ENCODE assay signal across 16 cellular contexts in the genomic region with DNA sequence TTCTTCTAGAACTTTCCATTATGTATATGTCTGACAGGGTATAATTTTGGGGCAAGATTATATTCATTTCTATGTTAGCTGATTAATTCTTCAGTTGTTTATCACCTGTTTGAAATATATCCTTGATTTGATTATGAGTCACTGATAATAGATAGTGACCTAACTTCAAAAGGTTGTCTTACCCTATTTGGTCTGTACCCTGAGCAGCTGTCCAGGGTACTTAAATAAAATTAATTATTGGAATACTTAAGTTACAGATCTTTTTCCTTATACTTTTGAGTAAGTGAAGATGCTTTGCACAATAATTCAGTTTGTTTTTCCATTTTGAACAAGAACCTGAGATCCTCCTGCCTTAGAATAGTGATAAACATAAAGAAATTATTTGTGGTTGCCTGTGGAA. TPM values are rescaled to one million over a fixed set of nuclear protein-coding genes. Genes with fewer than 3 reads are reported as not detected.
DNase-seq lines count a peak whose midpoint lies in the region; ATAC-seq, FAIRE-seq and TF ChIP-seq lines count a peak whose summit lies in the region.
"Had no signal": no experiment of that assay in that cellular context is flagged by ENCODE, and none has a peak within 500 bp of the region (broad histone marks: within the 10 kb centered on the region; RNA-seq: fewer than 3 reads in every experiment).

No MANE protein-coding gene starts in this region.

- no peak for TF ChIP-seq RAD21 in GM12878 (IDR thresholded peaks at IDR 0.05; ENCODE audit: insufficient read depth, low read depth, low read length)

- H3K4me3 ChIP-seq in GM23248 (no peak overlapping the region), HEK293 (ENCODE audit: low read depth, low read length) (no peak overlapping the region), GM12878 (no peak overlapping the region)
- H3K4me3 ChIP-seq: BLaER1 had no signal

- no peak for FAIRE-seq in GM12878 (lab: Jason Lieb, UNC)
- FAIRE-seq: GM18507 had no signal

- ATAC-seq in GM12878: no peak

- H3K9me2 ChIP-seq in GM23248 (ENCODE audit: insufficient read depth): no peaks in the 10 kb centered on the region

- H3K4me2 ChIP-seq in GM23248 (ENCODE audit: unreplicated experiment) (no peak overlapping the region), GM12878 (ENCODE audit: control insufficient read depth, insufficient read depth) (no peak overlapping the region)
- H3K4me2 ChIP-seq: BLaER1 had no signal

- H3K36me3 ChIP-seq in GM23248 (ENCODE audit: low read depth) (no peaks in the 10 kb centered on the region), HEK293 (ENCODE audit: control insufficient read depth in 2 of 2, insufficient read depth in 1 of 2, low read length in 2 of 2) (no peaks in the 10 kb centered on the region), GM12878 (ENCODE audit: control insufficient read depth in 2 of 2, insufficient read depth in 2 of 2, low read length in 1 of 2) (no peaks in the 10 kb centered on the region)
- H3K36me3 ChIP-seq: BLaER1 had no signal

- H4K20me1 ChIP-seq in GM23248 (ENCODE audit: insufficient read depth) (no peaks in the 10 kb centered on the region), GM12878 (ENCODE audit: control insufficient read depth, insufficient read depth) (no peaks in the 10 kb centered on the region)
- H4K20me1 ChIP-seq: BLaER1 had no signal

- H3K27me3 ChIP-seq in GM23248 (replicated peaks; ENCODE audit: insufficient read depth): peaks cover 8% of the 10 kb centered on the region
- H3K27me3 ChIP-seq in GM12878 (replicated peaks in 1 of 2; ENCODE audit: control insufficient read depth in 2 of 2, insufficient read depth in 2 of 2, low read length in 1 of 2): no peaks in the 10 kb centered on the region
- H3K27me3 ChIP-seq: BLaER1 had no signal

- H3K27ac ChIP-seq in GM23248 (no peak overlapping the region), HEK293 (ENCODE audit: extremely low read depth, low read depth, low read length) (no peak overlapping the region), GM12878 (ENCODE audit: control insufficient read depth, insufficient read depth) (no peak overlapping the region)
- H3K27ac ChIP-seq: BLaER1, HL-60 had no signal

- intact Hi-C loops in GM12878 (cut with micrococcal nuclease; ENCODE audit: unreplicated experiment): no loop called here

- POLR2A ChIA-PET in HEK293 (lab: Yijun Ruan, JAX): interaction anchor here (0.6 to 0.7 kb wide), 2 partner anchors 111 to 936 kb away, joined by 3 to 4 read pairs; no protein-coding TSS in a partner anchor
- POLR2A ChIA-PET in GM12878 (lab: Charles Lee): no interaction called here

- no peak for TF ChIP-seq POLR2A in GM12878 (IDR thresholded peaks at IDR 0.05; ENCODE audit: low read depth, low read length)

- BruUV-seq in GM12878 (replicated peaks; lab: Mats Ljungman, UMichigan): no TSS peak

- in situ Hi-C loops in GM23248 (cut with MboI): no loop called here
- in situ Hi-C loops in GM12878 (cut with MboI): no loop called here

- CTCF ChIA-PET in HEK293 (lab: Yijun Ruan, JAX) (no interaction called here), GM12878 (lab: Yijun Ruan, JAX) (no interaction called here)

- TF ChIP-seq EP300 in GM12878 (IDR thresholded peaks at IDR 0.05; ENCODE audit: borderline replicate concordance in 1 of 2, control insufficient read depth in 1 of 2, low read depth in 2 of 2, low read length in 2 of 2): no peak

- DNase-seq in GM23248 (peak; percentile 18), GM12878 (ENCODE audit: low read depth, low spot score) (no peak), renal cortical epithelial cell (ENCODE audit: low read depth) (peak; percentile 11), cerebellar nuclear complex (lab: John Stamatoyannopoulos, UW) (no peak), NCI-H69 (lab: John Stamatoyannopoulos, UW) (no peak), HUDEP-2 (lab: John Stamatoyannopoulos, UW; ENCODE audit: unreplicated experiment in 76 of 76) (no peak)
- DNase-seq: AML-193; CD8-positive, alpha-beta memory T cell; DMS 273 treated with DMSO at 0.1 percent for 48 hours; HCEC 1CT; IMR-90; KG1 had no signal

- no peak overlapping the region for H2AFZ ChIP-seq in GM23248
- no peak overlapping the region for H2AFZ ChIP-seq in GM12878 (ENCODE audit: control insufficient read depth, low read depth, low read length)

- H3K4me1 ChIP-seq in GM23248 (ENCODE audit: insufficient read depth) (no peaks in the 10 kb centered on the region), HEK293 (ENCODE audit: control insufficient read depth, insufficient read depth, low read length) (no peaks in the 10 kb centered on the region), GM12878 (ENCODE audit: control insufficient read depth, insufficient read depth, low read length) (no peaks in the 10 kb centered on the region)
- H3K4me1 ChIP-seq: BLaER1 had no signal

- SMC1A ChIA-PET in GM12878 (lab: Charles Lee; ENCODE audit: uncharacterized antibody, unreplicated experiment): interaction anchor here (0.6 to 0.8 kb wide), 3 partner anchors 336 to 502 kb away, joined by 3 to 4 read pairs (median 3); no protein-coding TSS in a partner anchor

- RAD21 ChIA-PET in GM12878 (lab: Charles Lee; ENCODE audit: unreplicated experiment): no interaction called here

- no peak for TF ChIP-seq CTCF in HEK293 (tag by site-specific recombination; IDR thresholded peaks at IDR 0.05)
- no peak for TF ChIP-seq CTCF in GM12878 (IDR thresholded peaks at IDR 0.05 in 2 of 3, conservative IDR thresholded peaks at IDR 0.05 in 1 of 3; ENCODE audit: control insufficient read depth in 2 of 3, extremely low read depth in 1 of 3, insufficient read depth in 1 of 3, low read depth in 3 of 3, low read length in 3 of 3)

- no peaks in the 10 kb centered on the region for H3F3A ChIP-seq in GM23248 (ENCODE audit: insufficient read depth)

- H3K9ac ChIP-seq in GM23248 (no peak overlapping the region), GM12878 (ENCODE audit: control insufficient read depth, insufficient read depth, low read length) (no peak overlapping the region)
- H3K9ac ChIP-seq: BLaER1 had no signal

- H3K79me2 ChIP-seq in GM23248 (ENCODE audit: insufficient read depth) (no peaks in the 10 kb centered on the region), GM12878 (ENCODE audit: control insufficient read depth, insufficient read depth, low read length) (no peaks in the 10 kb centered on the region)

- H3K9me3 ChIP-seq in GM23248 (ENCODE audit: low read depth) (no peaks in the 10 kb centered on the region), HEK293 (ENCODE audit: control insufficient read depth, insufficient read depth, low read depth, low read length) (no peaks in the 10 kb centered on the region), GM12878 (replicated peaks; ENCODE audit: control insufficient read depth, insufficient read depth, low read length) (no peaks in the 10 kb centered on the region)
- H3K9me3 ChIP-seq: BLaER1 had no signal

TF ChIP-seq in GM12878, 131 proteins besides CTCF, POLR2A, EP300 and RAD21:
- TF ChIP-seq ZSCAN29 (IDR thresholded peaks at IDR 0.05): no peak
- TF ChIP-seq REST (IDR thresholded peaks at IDR 0.05; ENCODE audit: low read depth, low read length): 0 out of 2 replicates have a peak, but pooled peaks have one; percentile 33

RNA-seq across cellular contexts. Expression of gene NPAS3, which starts 13.2 kb away (rescaled TPM):
- total RNA-seq in GM23248 (2014; rRNA removed; shearing (Covaris generic)): 0.65 TPM in 1 of 2 replicates, not detected in the other
- polyA plus RNA-seq in GM23248 (2016; fragmentation: Nextera tagmentation; extraction: Ambion mirVana) (not detected in 2 replicates), GM12878 (2011; rRNA removed) (2.7 and 3.3 TPM in 2 replicates), GM12878 (2014; fragmentation: Illumina TruSeq; extraction: Trizol) (not detected in 2 replicates), GM12878 (2014; fragmentation: Nextera tagmentation; extraction: Ambion mirVana) (under 1 TPM in 1 of 2 experiments, not detected in 1; 0.02 TPM), GM12878 (2014; rRNA removed) (0.03 and 0.04 TPM in 2 replicates), GM12878 (2016; fragmentation: Nextera tagmentation; extraction: Ambion mirVana) (not detected)
- 0.24 and 0.33 TPM in 2 replicates for total RNA-seq in GM12878 (2013; cell fraction: nucleolus; rRNA removed)
- total RNA-seq in GM12878 (2014; rRNA removed) (under 0.01 TPM in 1 of 2 replicates, not detected in the other), GM12878 (2014; rRNA removed; fragmentation: Illumina TruSeq; extraction: Trizol) (0.05 TPM in 1 of 2 replicates, not detected in the other), GM12878 (2021) (not detected in 2 replicates), renal cortical epithelial cell (0.70 TPM in 1 of 2 replicates, not detected in the other)
- polyA plus RNA-seq in GM12878 (2011; ENCODE audit: low read depth): not detected
- 1.5 TPM in 2 replicates for polyA plus RNA-seq in GM12878 (2011; cell fraction: cytosol; rRNA removed)
- polyA plus RNA-seq in GM12878 (2011; cell fraction: nucleus; rRNA removed): 2.1 and 4.0 TPM in 2 replicates
- polyA plus RNA-seq in GM12878 (2012): 0.03 TPM in 1 of 2 replicates, not detected in the other
- 3.3 and 6.5 TPM in 2 replicates for polyA minus RNA-seq in GM12878 (2011; rRNA and poly(A)+ RNA removed)
- polyA minus RNA-seq in GM12878 (2011; cell fraction: cytosol; rRNA and poly(A)+ RNA removed): 1.7 and 2.3 TPM in 2 replicates
- polyA minus RNA-seq in GM12878 (2011; cell fraction: nucleus; rRNA and poly(A)+ RNA removed): 9.4 and 11.2 TPM in 2 replicates
- total RNA-seq: CD8-positive, alpha-beta memory T cell; IMR-90 had no signal
- polyA plus RNA-seq: CD8-positive, alpha-beta memory T cell; IMR-90 had no signal

Comparison
In these comparisons a context has a peak if more than half of its experiments do, and no peak if none do; other contexts are left out.
1. DNase-seq: peak in GM23248 (single experiment) and renal cortical epithelial cell (single experiment); none in GM12878 (single experiment), cerebellar nuclear complex (0 of 2), NCI-H69 (single experiment) and HUDEP-2 (0 of 76).